1 cellular context compared by ENCODE assay signal in the genomic region with DNA sequence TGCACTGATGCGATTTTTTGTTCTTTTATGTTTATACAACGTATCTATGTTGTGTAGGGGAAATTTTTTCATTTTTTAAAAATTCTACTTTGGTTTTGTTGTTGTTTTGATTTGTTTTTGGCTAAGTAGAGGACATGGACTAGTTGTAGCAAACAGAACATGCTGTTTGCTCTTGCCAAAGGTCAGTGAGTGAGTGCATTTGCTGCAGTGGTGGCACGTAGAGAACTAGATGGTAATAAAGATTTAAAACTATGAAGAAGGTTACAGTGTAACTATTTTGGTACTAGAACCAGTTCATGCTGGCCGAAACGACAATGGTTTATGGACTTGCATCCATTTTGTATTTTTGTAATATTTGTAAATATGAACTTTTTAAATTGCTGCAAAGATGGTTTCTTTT.
TF ChIP-seq lines count a peak whose summit lies in the region.

No MANE protein-coding gene starts in this region.

TF ChIP-seq in HepG2, 621 proteins besides CTCF, POLR2A, EP300 and RAD21 (continued from another document):
- TF ChIP-seq, protein P1, sequence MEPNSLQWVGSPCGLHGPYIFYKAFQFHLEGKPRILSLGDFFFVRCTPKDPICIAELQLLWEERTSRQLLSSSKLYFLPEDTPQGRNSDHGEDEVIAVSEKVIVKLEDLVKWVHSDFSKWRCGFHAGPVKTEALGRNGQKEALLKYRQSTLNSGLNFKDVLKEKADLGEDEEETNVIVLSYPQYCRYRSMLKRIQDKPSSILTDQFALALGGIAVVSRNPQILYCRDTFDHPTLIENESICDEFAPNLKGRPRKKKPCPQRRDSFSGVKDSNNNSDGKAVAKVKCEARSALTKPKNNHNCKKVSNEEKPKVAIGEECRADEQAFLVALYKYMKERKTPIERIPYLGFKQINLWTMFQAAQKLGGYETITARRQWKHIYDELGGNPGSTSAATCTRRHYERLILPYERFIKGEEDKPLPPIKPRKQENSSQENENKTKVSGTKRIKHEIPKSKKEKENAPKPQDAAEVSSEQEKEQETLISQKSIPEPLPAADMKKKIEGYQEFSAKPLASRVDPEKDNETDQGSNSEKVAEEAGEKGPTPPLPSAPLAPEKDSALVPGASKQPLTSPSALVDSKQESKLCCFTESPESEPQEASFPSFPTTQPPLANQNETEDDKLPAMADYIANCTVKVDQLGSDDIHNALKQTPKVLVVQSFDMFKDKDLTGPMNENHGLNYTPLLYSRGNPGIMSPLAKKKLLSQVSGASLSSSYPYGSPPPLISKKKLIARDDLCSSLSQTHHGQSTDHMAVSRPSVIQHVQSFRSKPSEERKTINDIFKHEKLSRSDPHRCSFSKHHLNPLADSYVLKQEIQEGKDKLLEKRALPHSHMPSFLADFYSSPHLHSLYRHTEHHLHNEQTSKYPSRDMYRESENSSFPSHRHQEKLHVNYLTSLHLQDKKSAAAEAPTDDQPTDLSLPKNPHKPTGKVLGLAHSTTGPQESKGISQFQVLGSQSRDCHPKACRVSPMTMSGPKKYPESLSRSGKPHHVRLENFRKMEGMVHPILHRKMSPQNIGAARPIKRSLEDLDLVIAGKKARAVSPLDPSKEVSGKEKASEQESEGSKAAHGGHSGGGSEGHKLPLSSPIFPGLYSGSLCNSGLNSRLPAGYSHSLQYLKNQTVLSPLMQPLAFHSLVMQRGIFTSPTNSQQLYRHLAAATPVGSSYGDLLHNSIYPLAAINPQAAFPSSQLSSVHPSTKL (CRISPR knock-in tag; IDR thresholded peaks at IDR 0.05), result 0 out of 2 replicates have a peak, but pooled peaks have one; percentile 8
- TF ChIP-seq, protein P2, sequence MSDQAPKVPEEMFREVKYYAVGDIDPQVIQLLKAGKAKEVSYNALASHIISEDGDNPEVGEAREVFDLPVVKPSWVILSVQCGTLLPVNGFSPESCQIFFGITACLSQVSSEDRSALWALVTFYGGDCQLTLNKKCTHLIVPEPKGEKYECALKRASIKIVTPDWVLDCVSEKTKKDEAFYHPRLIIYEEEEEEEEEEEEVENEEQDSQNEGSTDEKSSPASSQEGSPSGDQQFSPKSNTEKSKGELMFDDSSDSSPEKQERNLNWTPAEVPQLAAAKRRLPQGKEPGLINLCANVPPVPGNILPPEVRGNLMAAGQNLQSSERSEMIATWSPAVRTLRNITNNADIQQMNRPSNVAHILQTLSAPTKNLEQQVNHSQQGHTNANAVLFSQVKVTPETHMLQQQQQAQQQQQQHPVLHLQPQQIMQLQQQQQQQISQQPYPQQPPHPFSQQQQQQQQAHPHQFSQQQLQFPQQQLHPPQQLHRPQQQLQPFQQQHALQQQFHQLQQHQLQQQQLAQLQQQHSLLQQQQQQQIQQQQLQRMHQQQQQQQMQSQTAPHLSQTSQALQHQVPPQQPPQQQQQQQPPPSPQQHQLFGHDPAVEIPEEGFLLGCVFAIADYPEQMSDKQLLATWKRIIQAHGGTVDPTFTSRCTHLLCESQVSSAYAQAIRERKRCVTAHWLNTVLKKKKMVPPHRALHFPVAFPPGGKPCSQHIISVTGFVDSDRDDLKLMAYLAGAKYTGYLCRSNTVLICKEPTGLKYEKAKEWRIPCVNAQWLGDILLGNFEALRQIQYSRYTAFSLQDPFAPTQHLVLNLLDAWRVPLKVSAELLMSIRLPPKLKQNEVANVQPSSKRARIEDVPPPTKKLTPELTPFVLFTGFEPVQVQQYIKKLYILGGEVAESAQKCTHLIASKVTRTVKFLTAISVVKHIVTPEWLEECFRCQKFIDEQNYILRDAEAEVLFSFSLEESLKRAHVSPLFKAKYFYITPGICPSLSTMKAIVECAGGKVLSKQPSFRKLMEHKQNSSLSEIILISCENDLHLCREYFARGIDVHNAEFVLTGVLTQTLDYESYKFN (CRISPR knock-in tag; conservative IDR thresholded peaks at IDR 0.05), result peak; percentile 60; the same call in 1 of the 2 replicates
- TF ChIP-seq, protein P3, sequence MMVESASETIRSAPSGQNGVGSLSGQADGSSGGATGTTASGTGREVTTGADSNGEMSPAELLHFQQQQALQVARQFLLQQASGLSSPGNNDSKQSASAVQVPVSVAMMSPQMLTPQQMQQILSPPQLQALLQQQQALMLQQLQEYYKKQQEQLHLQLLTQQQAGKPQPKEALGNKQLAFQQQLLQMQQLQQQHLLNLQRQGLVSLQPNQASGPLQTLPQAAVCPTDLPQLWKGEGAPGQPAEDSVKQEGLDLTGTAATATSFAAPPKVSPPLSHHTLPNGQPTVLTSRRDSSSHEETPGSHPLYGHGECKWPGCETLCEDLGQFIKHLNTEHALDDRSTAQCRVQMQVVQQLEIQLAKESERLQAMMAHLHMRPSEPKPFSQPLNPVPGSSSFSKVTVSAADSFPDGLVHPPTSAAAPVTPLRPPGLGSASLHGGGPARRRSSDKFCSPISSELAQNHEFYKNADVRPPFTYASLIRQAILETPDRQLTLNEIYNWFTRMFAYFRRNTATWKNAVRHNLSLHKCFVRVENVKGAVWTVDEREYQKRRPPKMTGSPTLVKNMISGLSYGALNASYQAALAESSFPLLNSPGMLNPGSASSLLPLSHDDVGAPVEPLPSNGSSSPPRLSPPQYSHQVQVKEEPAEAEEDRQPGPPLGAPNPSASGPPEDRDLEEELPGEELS (CRISPR knock-in tag; IDR thresholded peaks at IDR 0.05), result 0 out of 2 replicates have a peak, but pooled peaks have one; percentile 18
- TF ChIP-seq, protein P4, sequence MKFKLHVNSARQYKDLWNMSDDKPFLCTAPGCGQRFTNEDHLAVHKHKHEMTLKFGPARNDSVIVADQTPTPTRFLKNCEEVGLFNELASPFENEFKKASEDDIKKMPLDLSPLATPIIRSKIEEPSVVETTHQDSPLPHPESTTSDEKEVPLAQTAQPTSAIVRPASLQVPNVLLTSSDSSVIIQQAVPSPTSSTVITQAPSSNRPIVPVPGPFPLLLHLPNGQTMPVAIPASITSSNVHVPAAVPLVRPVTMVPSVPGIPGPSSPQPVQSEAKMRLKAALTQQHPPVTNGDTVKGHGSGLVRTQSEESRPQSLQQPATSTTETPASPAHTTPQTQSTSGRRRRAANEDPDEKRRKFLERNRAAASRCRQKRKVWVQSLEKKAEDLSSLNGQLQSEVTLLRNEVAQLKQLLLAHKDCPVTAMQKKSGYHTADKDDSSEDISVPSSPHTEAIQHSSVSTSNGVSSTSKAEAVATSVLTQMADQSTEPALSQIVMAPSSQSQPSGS (CRISPR knock-in tag; IDR thresholded peaks at IDR 0.05), result no peak
- TF ChIP-seq HNF4A (CRISPR knock-in tag; IDR thresholded peaks at IDR 0.05), result peak; percentile 21; the same call in 1 of the 2 replicates
- TF ChIP-seq FOXP1 (IDR thresholded peaks at IDR 0.05), result no peak
- TF ChIP-seq FOXP1 (CRISPR knock-in tag; IDR thresholded peaks at IDR 0.05), result peak; percentile 18; the same call in 1 of the 2 replicates
TF ChIP-seq in HepG2: peak in this region for 5.
